9 cellular contexts compared by ENCODE assay signal in the genomic region with DNA sequence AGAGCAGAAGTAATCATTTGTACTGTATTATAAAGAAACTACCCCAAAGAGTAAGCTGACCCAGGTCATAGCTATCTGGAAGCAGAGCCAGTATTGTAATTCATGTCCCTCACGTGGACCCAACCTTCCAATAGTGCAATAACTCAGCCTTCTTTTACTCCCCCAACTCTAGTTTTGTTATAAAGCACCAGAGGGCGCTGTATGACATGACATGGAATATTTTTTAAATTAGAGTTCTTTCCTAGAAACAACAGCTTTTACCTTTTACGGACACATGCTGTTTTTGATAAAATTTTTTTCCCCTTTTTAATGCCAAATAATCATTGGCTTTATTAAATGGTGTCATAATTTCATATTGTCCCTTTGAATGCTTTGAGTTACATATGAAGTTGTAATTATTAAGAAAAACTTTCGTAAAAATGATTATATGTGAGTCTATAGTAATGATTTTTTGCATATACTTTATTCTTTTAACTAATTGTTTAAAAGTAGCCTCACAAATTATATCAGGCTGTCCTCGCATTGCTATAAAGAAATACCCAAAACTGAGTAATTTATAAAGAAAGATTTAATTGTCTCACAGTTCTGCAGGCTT.
DNase-seq lines count a peak whose midpoint lies in the region; ATAC-seq and TF ChIP-seq lines count a peak whose summit lies in the region.
"Had no signal": no experiment of that assay in that cellular context is flagged by ENCODE, and none has a peak within 500 bp of the region (broad histone marks: within the 10 kb centered on the region; RNA-seq: fewer than 3 reads in every experiment).

No MANE protein-coding gene starts in this region.

- H3K27me3 ChIP-seq in SJCRH30: no peaks in the 10 kb centered on the region
- no peaks in the 10 kb centered on the region for H3K27me3 ChIP-seq in esophagus squamous epithelium
- H3K27me3 ChIP-seq in neural cell (ENCODE audit: insufficient read depth, low read depth, low read length): no peaks in the 10 kb centered on the region
- H3K27me3 ChIP-seq: BLaER1 had no signal

- intact Hi-C loops in esophagus squamous epithelium (cut with DNase I): loop anchor here (10.0 kb wide), 1 partner anchor 103 kb away; no protein-coding TSS in a partner anchor

- H3K36me3 ChIP-seq in SJCRH30 (peaks cover 55% of the 10 kb centered on the region), esophagus squamous epithelium (peaks cover 0 to 84% (median 6%) of the 10 kb centered on the region in 3 donors), neural cell (ENCODE audit: insufficient read depth, low read length) (peaks cover 7% of the 10 kb centered on the region)

- TF ChIP-seq CTCF in esophagus squamous epithelium (IDR thresholded peaks at IDR 0.05) (peak in 5 of 6 experiments; percentile 52 to 68 (median 60)), neural cell (IDR thresholded peaks at IDR 0.05; ENCODE audit: poor library complexity, severe bottlenecking) (peak; percentile 58)

- TF ChIP-seq EP300 in neural cell (conservative IDR thresholded peaks at IDR 0.05; ENCODE audit: poor library complexity, severe bottlenecking): no peak

- H3K9ac ChIP-seq in neural cell (ENCODE audit: low read length): no peak overlapping the region
- H3K9ac ChIP-seq: BLaER1 had no signal

- H3K4me1 ChIP-seq in SJCRH30 (no peaks in the 10 kb centered on the region), esophagus squamous epithelium (no peaks in the 10 kb centered on the region)

- no peaks in the 10 kb centered on the region for H4K20me1 ChIP-seq in neural cell (ENCODE audit: insufficient read depth)
- H4K20me1 ChIP-seq: BLaER1 had no signal

- no peak overlapping the region for H3K27ac ChIP-seq in SJCRH30
- H3K27ac ChIP-seq in esophagus squamous epithelium: no peak overlapping the region
- H3K27ac ChIP-seq in neural cell (ENCODE audit: low read length): no peak overlapping the region
- H3K27ac ChIP-seq: BLaER1 had no signal

- H3K9me3 ChIP-seq in SJCRH30 (replicated peaks): no peaks in the 10 kb centered on the region; the same call in none of the 2 replicates
- H3K9me3 ChIP-seq in esophagus squamous epithelium: no peaks in the 10 kb centered on the region
- no peaks in the 10 kb centered on the region for H3K9me3 ChIP-seq in neural cell (ENCODE audit: low read length)
- H3K9me3 ChIP-seq: BLaER1 had no signal

- TF ChIP-seq POLR2A in esophagus squamous epithelium (IDR thresholded peaks at IDR 0.05): no peak

- H3K4me3 ChIP-seq in SJCRH30 (no peak overlapping the region), esophagus squamous epithelium (no peak overlapping the region), neural cell (ENCODE audit: low read length) (no peak overlapping the region)
- H3K4me3 ChIP-seq: BLaER1 had no signal

- H3K79me2 ChIP-seq in neural cell (replicated peaks; ENCODE audit: insufficient read depth, low read length): peaks cover 5% of the 10 kb centered on the region

- no peak overlapping the region for H2AFZ ChIP-seq in neural cell (ENCODE audit: low read depth, low read length)

- peak; percentile 54 for TF ChIP-seq RAD21 in neural cell (conservative IDR thresholded peaks at IDR 0.05)

- H3K9me2 ChIP-seq in neural cell (ENCODE audit: insufficient read depth, low read length): no peaks in the 10 kb centered on the region

- 52 to 58% methylated on average over 5 of the region's 5 CpGs for WGBS in esophagus squamous epithelium, 2 donors

- H3F3A ChIP-seq in neural cell (ENCODE audit: insufficient read depth, low read length, poor library complexity, severe bottlenecking): no peaks in the 10 kb centered on the region

- ATAC-seq in HG02610 (IDR thresholded peaks at IDR 0.05; ENCODE audit: unreplicated experiment) (no peak), GM18870 (IDR thresholded peaks at IDR 0.05; ENCODE audit: unreplicated experiment) (no peak)

- H3K4me2 ChIP-seq in neural cell (ENCODE audit: low read length): no peak overlapping the region
- H3K4me2 ChIP-seq: BLaER1 had no signal

- DNase-seq in NCI-H1092 treated with DMSO at 0.1 percent for 48 hours (lab: John Stamatoyannopoulos, UW) (peak; percentile 12), NCI-H1092 (lab: John Stamatoyannopoulos, UW) (no peak), LHCN-M2 (ENCODE audit: low read depth) (peak; percentile 77), SJCRH30 (peak; percentile 20 to 71), esophagus squamous epithelium (lab: John Stamatoyannopoulos, UW) (no peak)

TF ChIP-seq in neural cell, 6 proteins besides CTCF, POLR2A, EP300 and RAD21:
- TF ChIP-seq SMC3 (conservative IDR thresholded peaks at IDR 0.05; ENCODE audit: poor library complexity) (peak; percentile 44), EZH2 (IDR thresholded peaks at IDR 0.05; ENCODE audit: borderline replicate concordance, insufficient read depth, low read length, poor library complexity, severe bottlenecking) (no peak)

Comparison
In these comparisons a context has a peak if more than half of its experiments do, and no peak if none do; other contexts are left out.
1. DNase-seq: peak in NCI-H1092 treated with DMSO at 0.1 percent for 48 hours (single experiment), LHCN-M2 (single experiment) and SJCRH30 (2 of 2); none in NCI-H1092 (single experiment) and esophagus squamous epithelium (single experiment).